In genomic region chr20:62066983-62067433, GRCh38 we compare ENCODE assay signal across 1 cellular context.
TF ChIP-seq lines count a peak whose summit lies in the region.

No MANE protein-coding gene starts in this region.

TF ChIP-seq in HCT116, 20 proteins besides CTCF, POLR2A, EP300 and RAD21 (continued from another document):
- TF ChIP-seq REST (IDR thresholded peaks at IDR 0.05; ENCODE audit: low read depth), result no peak
- TF ChIP-seq SIN3A (IDR thresholded peaks at IDR 0.05; ENCODE audit: low read depth), result no peak
- TF ChIP-seq ELF1 (IDR thresholded peaks at IDR 0.05; ENCODE audit: borderline replicate concordance, low read depth), result no peak
- no peak for TF ChIP-seq ZNF274 (IDR thresholded peaks at IDR 0.05; ENCODE audit: low read depth, low read length)
- no peak for TF ChIP-seq ATF3 (IDR thresholded peaks at IDR 0.05)
